8 cellular contexts compared by ENCODE assay signal in the genomic region with DNA sequence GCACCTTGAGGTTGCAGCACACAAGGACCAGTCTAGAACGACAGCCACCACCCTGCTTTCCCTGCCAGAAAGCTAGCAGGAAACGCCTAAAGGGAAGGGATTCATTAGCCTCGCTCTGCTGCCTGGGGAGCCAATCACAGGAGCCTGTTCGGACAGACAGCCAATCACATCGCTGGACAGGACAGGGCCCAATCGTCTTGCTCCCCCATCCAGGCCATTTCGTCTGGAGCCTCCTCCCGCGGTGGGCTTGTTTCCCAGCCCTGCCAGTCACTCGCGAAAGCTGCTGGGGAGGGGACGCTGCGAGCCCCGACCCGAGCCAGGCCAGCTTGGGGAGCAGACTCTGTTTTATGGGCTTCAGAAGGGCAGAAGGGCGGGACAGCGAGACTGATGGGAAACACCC.
A peak's percentile ranks its signal among the peaks of the same experiment; 100 is the strongest.
DNase-seq lines count a peak whose midpoint lies in the region; ATAC-seq and TF ChIP-seq lines count a peak whose summit lies in the region.

No MANE protein-coding gene starts in this region.

- peaks cover 26% of the 10 kb centered on the region for H3K4me1 ChIP-seq in vagina

- TF ChIP-seq CTCF in vagina (IDR thresholded peaks at IDR 0.05): no peak

- intact Hi-C loops in vagina (cut with DNase I): no loop called here

- DNase-seq in EL (peak; percentile 24), NCI-H526 treated with DMSO at 0.1 percent for 48 hours (lab: John Stamatoyannopoulos, UW) (peak; percentile 87), middle frontal gyrus (ENCODE audit: extremely low spot score, low spot score) (peak; percentile 93), vagina (ENCODE audit: extremely low spot score in 2 of 2) (no peak), 8988T (no peak), dermis blood vessel endothelial cell (no peak)
- no peak for DNase-seq in activated CD4-positive, CD25-positive, alpha-beta regulatory T cell (lab: John Stamatoyannopoulos, UW)

- H3K27me3 ChIP-seq in vagina: no peaks in the 10 kb centered on the region

- no peak for TF ChIP-seq POLR2A in vagina (IDR thresholded peaks at IDR 0.05)

- peak overlapping the region; percentile 48 for H3K27ac ChIP-seq in vagina

- no peaks in the 10 kb centered on the region for H3K36me3 ChIP-seq in vagina

- H3K9me3 ChIP-seq in vagina: no peaks in the 10 kb centered on the region

- ATAC-seq in esophagus mucosa: peak; percentile 78

- H3K4me3 ChIP-seq in vagina: peak overlapping the region; percentile 32 to 39

Comparison
In these comparisons a context has a peak if more than half of its experiments do, and no peak if none do; other contexts are left out.
1. DNase-seq: peak in EL (single experiment), NCI-H526 treated with DMSO at 0.1 percent for 48 hours (single experiment) and middle frontal gyrus (single experiment); none in vagina (0 of 2), 8988T (single experiment), dermis blood vessel endothelial cell (single experiment) and activated CD4-positive, CD25-positive, alpha-beta regulatory T cell (0 of 4).